Comparison of ENCODE assay signal across 1 cellular context in the genomic region with DNA sequence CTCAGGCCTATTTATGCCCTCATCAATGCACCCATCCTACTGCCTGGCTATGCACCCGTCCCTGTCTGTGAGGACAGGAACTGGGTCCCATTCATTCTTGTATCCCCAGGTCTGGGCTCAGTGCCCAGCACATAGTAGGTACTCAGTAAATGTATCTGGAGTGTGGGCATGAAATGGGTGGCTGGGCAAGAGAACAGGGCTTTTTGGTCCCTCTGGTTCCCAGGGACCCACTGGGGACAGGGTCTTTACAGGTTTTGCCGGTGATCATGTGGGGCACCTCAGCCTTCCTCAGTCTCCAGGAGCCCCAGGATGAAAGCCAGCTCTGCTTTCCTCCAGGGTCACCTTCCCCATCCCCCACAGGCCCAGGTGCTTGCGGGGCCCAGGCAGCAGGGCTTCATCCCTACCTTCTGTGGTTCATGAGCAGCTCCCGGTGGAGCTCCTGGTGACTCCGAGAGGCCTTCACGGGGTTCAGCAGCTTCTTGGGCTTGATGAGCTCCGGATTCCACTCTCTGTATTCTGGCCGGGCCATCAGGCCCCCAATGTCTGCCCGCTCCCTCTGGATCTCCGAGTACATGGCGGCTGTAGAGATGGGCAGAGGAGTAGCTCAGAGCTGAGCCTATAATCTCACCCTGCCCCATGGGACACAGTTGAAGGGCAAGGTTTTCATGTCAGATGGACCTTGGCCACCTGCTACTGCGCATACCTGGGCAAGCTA.
TF ChIP-seq lines count a peak whose summit lies in the region.

No MANE protein-coding gene starts in this region.

TF ChIP-seq in IMR-90, 13 proteins besides CTCF, POLR2A, EP300 and RAD21:
- no peak for TF ChIP-seq MAZ (IDR thresholded peaks at IDR 0.05; ENCODE audit: borderline replicate concordance, low read depth, low read length)
- no peak for TF ChIP-seq CHD1 (IDR thresholded peaks at IDR 0.05; ENCODE audit: low read depth, low read length)
- TF ChIP-seq MAFK (IDR thresholded peaks at IDR 0.05; ENCODE audit: low read depth, low read length), result no peak
- TF ChIP-seq CEBPB (IDR thresholded peaks at IDR 0.05; ENCODE audit: low read depth, low read length), result no peak
- TF ChIP-seq, protein P1, sequence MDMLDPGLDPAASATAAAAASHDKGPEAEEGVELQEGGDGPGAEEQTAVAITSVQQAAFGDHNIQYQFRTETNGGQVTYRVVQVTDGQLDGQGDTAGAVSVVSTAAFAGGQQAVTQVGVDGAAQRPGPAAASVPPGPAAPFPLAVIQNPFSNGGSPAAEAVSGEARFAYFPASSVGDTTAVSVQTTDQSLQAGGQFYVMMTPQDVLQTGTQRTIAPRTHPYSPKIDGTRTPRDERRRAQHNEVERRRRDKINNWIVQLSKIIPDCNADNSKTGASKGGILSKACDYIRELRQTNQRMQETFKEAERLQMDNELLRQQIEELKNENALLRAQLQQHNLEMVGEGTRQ (IDR thresholded peaks at IDR 0.05; ENCODE audit: low read depth, low read length), result no peak
- no peak for TF ChIP-seq SMC3 (IDR thresholded peaks at IDR 0.05; ENCODE audit: low read depth, low read length)
- no peak for TF ChIP-seq FOS (IDR thresholded peaks at IDR 0.05; ENCODE audit: low read depth, low read length)
- TF ChIP-seq RFX5 (IDR thresholded peaks at IDR 0.05; ENCODE audit: low read depth, low read length), result no peak
- TF ChIP-seq BHLHE40 (IDR thresholded peaks at IDR 0.05; ENCODE audit: low read depth, low read length), result no peak
- TF ChIP-seq MXI1 (IDR thresholded peaks at IDR 0.05; ENCODE audit: borderline replicate concordance, low read depth, low read length), result no peak
- TF ChIP-seq, protein P2, sequence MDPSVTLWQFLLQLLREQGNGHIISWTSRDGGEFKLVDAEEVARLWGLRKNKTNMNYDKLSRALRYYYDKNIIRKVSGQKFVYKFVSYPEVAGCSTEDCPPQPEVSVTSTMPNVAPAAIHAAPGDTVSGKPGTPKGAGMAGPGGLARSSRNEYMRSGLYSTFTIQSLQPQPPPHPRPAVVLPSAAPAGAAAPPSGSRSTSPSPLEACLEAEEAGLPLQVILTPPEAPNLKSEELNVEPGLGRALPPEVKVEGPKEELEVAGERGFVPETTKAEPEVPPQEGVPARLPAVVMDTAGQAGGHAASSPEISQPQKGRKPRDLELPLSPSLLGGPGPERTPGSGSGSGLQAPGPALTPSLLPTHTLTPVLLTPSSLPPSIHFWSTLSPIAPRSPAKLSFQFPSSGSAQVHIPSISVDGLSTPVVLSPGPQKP (IDR thresholded peaks at IDR 0.05; ENCODE audit: borderline replicate concordance, low read depth, low read length), result no peak
- no peak for TF ChIP-seq RCOR1 (IDR thresholded peaks at IDR 0.05; ENCODE audit: insufficient replicate concordance, low read length)
- no peak for TF ChIP-seq NFE2L2 (IDR thresholded peaks at IDR 0.05; ENCODE audit: low read depth, low read length)
